ENCODE assay signal across 8 cellular contexts in genomic region chr7:148575640-148576411, GRCh38. TPM values are rescaled to one million over a fixed set of nuclear protein-coding genes. Genes with fewer than 3 reads are reported as not detected.
DNase-seq lines count a peak whose midpoint lies in the region; ATAC-seq and TF ChIP-seq lines count a peak whose summit lies in the region.

No MANE protein-coding gene starts in this region.

- peak; percentile 87 for ATAC-seq in GM19455 (IDR thresholded peaks at IDR 0.05; ENCODE audit: unreplicated experiment)

- DNase-seq in COLO668 (lab: John Stamatoyannopoulos, UW; ENCODE audit: unreplicated experiment): peak; percentile 62
- peak; percentile 16 for DNase-seq in HS-5 (ENCODE audit: low read depth)
- DNase-seq in NOMO-1 treated with dmso at 0.1 percent for 144 hours (lab: John Stamatoyannopoulos, UW; ENCODE audit: unreplicated experiment): peak; percentile 0
- peak; percentile 66 for DNase-seq in activated T-cell treated with anti-CD3 and anti-CD28 coated beads for 1 hour (ENCODE audit: low read depth)
- DNase-seq in esophagus muscularis mucosa (ENCODE audit: extremely low spot score): no peak
- DNase-seq in neural crest cell (ENCODE audit: low read depth, low spot score): peak; percentile 69
- DNase-seq in stromal cell of bone marrow (ENCODE audit: low read depth): peak; percentile 45

- no peak overlapping the region for H3K4me3 Mint-ChIP-seq in neural crest cell

- no peak for TF ChIP-seq EP300 in esophagus muscularis mucosa (IDR thresholded peaks at IDR 0.05)

- TF ChIP-seq CTCF in esophagus muscularis mucosa (IDR thresholded peaks at IDR 0.05) (peak; percentile 72 to 85 (median 75)), neural crest cell (conservative IDR thresholded peaks at IDR 0.05) (peak; percentile 85)

- H3K27me3 ChIP-seq in esophagus muscularis mucosa: no peaks in the 10 kb centered on the region

- H3K9me3 ChIP-seq in esophagus muscularis mucosa: no peaks in the 10 kb centered on the region

- H3K9me3 Mint-ChIP-seq in neural crest cell: no peaks in the 10 kb centered on the region

- no peak overlapping the region for H3K4me3 ChIP-seq in esophagus muscularis mucosa

- H3K27ac ChIP-seq in esophagus muscularis mucosa (replicated peaks in 1 of 4): no peak overlapping the region

- no peaks in the 10 kb centered on the region for H3K36me3 Mint-ChIP-seq in neural crest cell (ENCODE audit: low read depth)

- H3K4me1 ChIP-seq in esophagus muscularis mucosa: no peaks in the 10 kb centered on the region

- no peak overlapping the region for H3K27ac Mint-ChIP-seq in neural crest cell (ENCODE audit: unreplicated experiment)

- no peak for TF ChIP-seq POLR2A in esophagus muscularis mucosa (IDR thresholded peaks at IDR 0.05; ENCODE audit: low read depth)

- intact Hi-C loops in esophagus muscularis mucosa (cut with DNase I): loop anchor here (2.0 to 10.0 kb wide), 3 partner anchors 121 to 391 kb away; partner anchors contain the start of gene CUL1

- H3K27me3 Mint-ChIP-seq in neural crest cell (ENCODE audit: low read depth): peaks cover 9% of the 10 kb centered on the region

- no peaks in the 10 kb centered on the region for H3K36me3 ChIP-seq in esophagus muscularis mucosa

- H3K4me1 Mint-ChIP-seq in neural crest cell: no peaks in the 10 kb centered on the region

- WGBS in esophagus muscularis mucosa: 50% methylated on average over 8 of the region's 8 CpGs

RNA-seq across cellular contexts. Expression of gene C7orf33, which starts 14.7 kb away (rescaled TPM):
- total RNA-seq in esophagus muscularis mucosa: not detected
- total RNA-seq in neural crest cell: not detected in 2 replicates
